Comparison of ENCODE assay signal across 9 cellular contexts in genomic region chr21:45607021-45607921, GRCh38. TPM values are rescaled to one million over a fixed set of nuclear protein-coding genes. Genes with fewer than 3 reads are reported as not detected.
A peak's percentile ranks its signal among the peaks of the same experiment; 100 is the strongest.
DNase-seq lines count a peak whose midpoint lies in the region; ATAC-seq and TF ChIP-seq lines count a peak whose summit lies in the region.
"Had no signal": no experiment of that assay in that cellular context is flagged by ENCODE, and none has a peak within 500 bp of the region (broad histone marks: within the 10 kb centered on the region; RNA-seq: fewer than 3 reads in every experiment).

No MANE protein-coding gene starts in this region.

- no peaks in the 10 kb centered on the region for H4K20me1 ChIP-seq in OCI-LY7 (ENCODE audit: insufficient read depth, low read length)
- H4K20me1 ChIP-seq: BLaER1 treated with 17β-estradiol and CSF1 and Interleukin-3, amounts not matched to agents 10 nM and 100 nM had no signal

- H3K9ac ChIP-seq in SK-N-MC (ENCODE audit: insufficient read length): no peak overlapping the region
- H3K9ac ChIP-seq: BLaER1 treated with 17β-estradiol and CSF1 and Interleukin-3, amounts not matched to agents 10 nM and 100 nM had no signal

- H3K79me2 ChIP-seq in OCI-LY7 (ENCODE audit: insufficient read depth, low read depth, low read length): no peaks in the 10 kb centered on the region

- no peaks in the 10 kb centered on the region for H3K4me1 ChIP-seq in CD4-positive, CD25-positive, alpha-beta regulatory T cell (ENCODE audit: control insufficient read depth, insufficient read depth, low read length, poor library complexity, severe bottlenecking)
- H3K4me1 ChIP-seq in OCI-LY7 (ENCODE audit: insufficient read depth, low read length, poor library complexity, severe bottlenecking): no peaks in the 10 kb centered on the region

- peak overlapping the region in 3 of 4 donors; percentile 36 to 88 (median 59) for H3K4me3 Mint-ChIP-seq in CD4-positive, CD25-positive, alpha-beta regulatory T cell
- H3K4me3 Mint-ChIP-seq in activated T-helper 2 cell treated with anti-CD3 and anti-CD28 coated beads, Interferon-gamma antibody, Interleukin-2, Interleukin-4, amounts not matched to agents 10 μg/mL and 5 μg/mL and 100 μg/mL, durations not matched to agents 14 hours and 24 hours and 36 hours (ENCODE audit: low read depth): peak overlapping the region; percentile 45
- no peak overlapping the region for H3K4me3 Mint-ChIP-seq in mesothelial cell of epicardium

- H3K36me3 Mint-ChIP-seq in CD4-positive, CD25-positive, alpha-beta regulatory T cell: peaks cover 12% of the 10 kb centered on the region
- H3K36me3 Mint-ChIP-seq in activated T-helper 2 cell treated with anti-CD3 and anti-CD28 coated beads, Interferon-gamma antibody, Interleukin-2, Interleukin-4, amounts not matched to agents 10 μg/mL and 5 μg/mL and 100 μg/mL, durations not matched to agents 14 hours and 24 hours and 36 hours (ENCODE audit: low read depth): no peaks in the 10 kb centered on the region
- H3K36me3 Mint-ChIP-seq in mesothelial cell of epicardium: peaks cover 1% of the 10 kb centered on the region

- H3K9me3 ChIP-seq in CD4-positive, CD25-positive, alpha-beta regulatory T cell (ENCODE audit: control insufficient read depth in 2 of 2, low read length in 2 of 2): peaks cover 11 to 13% of the 10 kb centered on the region in 2 experiments
- no peaks in the 10 kb centered on the region; the same call in 1 of the 2 replicates for H3K9me3 ChIP-seq in SK-N-MC (ENCODE audit: low read depth, low read length)
- no peaks in the 10 kb centered on the region for H3K9me3 ChIP-seq in OCI-LY7 (ENCODE audit: low read length)

- H3K9me3 Mint-ChIP-seq in CD4-positive, CD25-positive, alpha-beta regulatory T cell: peaks cover 2 to 20% (median 12%) of the 10 kb centered on the region in 7 donors
- H3K9me3 Mint-ChIP-seq in activated T-helper 2 cell treated with anti-CD3 and anti-CD28 coated beads, Interferon-gamma antibody, Interleukin-2, Interleukin-4, amounts not matched to agents 10 μg/mL and 5 μg/mL and 100 μg/mL, durations not matched to agents 14 hours and 24 hours and 36 hours: peaks cover 17% of the 10 kb centered on the region
- H3K9me3 Mint-ChIP-seq in mesothelial cell of epicardium: peaks cover 21% of the 10 kb centered on the region

- CTCF ChIA-PET in OCI-LY7 (lab: Charles Lee; ENCODE audit: unreplicated experiment): no interaction called here

- no peak overlapping the region for H2AFZ ChIP-seq in OCI-LY7 (ENCODE audit: low read length)

- TF ChIP-seq CTCF in mesothelial cell of epicardium (IDR thresholded peaks at IDR 0.05; ENCODE audit: unreplicated experiment) (no peak), OCI-LY7 (conservative IDR thresholded peaks at IDR 0.05; ENCODE audit: low read length) (no peak)

- BruUV-seq in OCI-LY7 (replicated peaks; lab: Mats Ljungman, UMichigan): no TSS peak

- peak overlapping the region; percentile 67 for H3K27ac ChIP-seq in CD4-positive, CD25-positive, alpha-beta regulatory T cell (ENCODE audit: insufficient read depth, low read length, poor library complexity, severe bottlenecking)
- H3K27ac ChIP-seq in SK-N-MC (no peak overlapping the region), OCI-LY7 (ENCODE audit: low read depth, low read length, poor library complexity, severe bottlenecking) (no peak overlapping the region)
- H3K27ac ChIP-seq: BLaER1 treated with 17β-estradiol and CSF1 and Interleukin-3, amounts not matched to agents 10 nM and 100 nM had no signal

- H3K4me2 ChIP-seq in OCI-LY7 (ENCODE audit: low read length): no peak overlapping the region
- H3K4me2 ChIP-seq: BLaER1 treated with 17β-estradiol and CSF1 and Interleukin-3, amounts not matched to agents 10 nM and 100 nM had no signal

- H3K4me1 Mint-ChIP-seq in CD4-positive, CD25-positive, alpha-beta regulatory T cell: peaks cover 0 to 17% (median 8%) of the 10 kb centered on the region in 4 donors
- H3K4me1 Mint-ChIP-seq in activated T-helper 2 cell treated with anti-CD3 and anti-CD28 coated beads, Interferon-gamma antibody, Interleukin-2, Interleukin-4, amounts not matched to agents 10 μg/mL and 5 μg/mL and 100 μg/mL, durations not matched to agents 14 hours and 24 hours and 36 hours (ENCODE audit: low read depth): peaks cover 2% of the 10 kb centered on the region
- no peaks in the 10 kb centered on the region for H3K4me1 Mint-ChIP-seq in mesothelial cell of epicardium

- H3K4me3 ChIP-seq in CD4-positive, CD25-positive, alpha-beta regulatory T cell (ENCODE audit: low read depth, low read length): no peak overlapping the region
- H3K4me3 ChIP-seq in SK-N-MC (peak overlapping the region; percentile 57), OCI-LY7 (ENCODE audit: low read depth, low read length, poor library complexity, severe bottlenecking) (no peak overlapping the region)
- H3K4me3 ChIP-seq: BLaER1 treated with 17β-estradiol and CSF1 and Interleukin-3, amounts not matched to agents 10 nM and 100 nM had no signal

- H3K9me2 ChIP-seq in OCI-LY7 (ENCODE audit: insufficient read depth, low read length): no peaks in the 10 kb centered on the region

- H3K27me3 ChIP-seq in CD4-positive, CD25-positive, alpha-beta regulatory T cell (ENCODE audit: control insufficient read depth, insufficient read depth, low read length): no peaks in the 10 kb centered on the region
- H3K27me3 ChIP-seq: BLaER1 treated with 17β-estradiol and CSF1 and Interleukin-3, amounts not matched to agents 10 nM and 100 nM had no signal

- H3K36me3 ChIP-seq in CD4-positive, CD25-positive, alpha-beta regulatory T cell (ENCODE audit: control insufficient read depth, insufficient read depth, low read length): no peaks in the 10 kb centered on the region
- H3K36me3 ChIP-seq in SK-N-MC (ENCODE audit: insufficient read depth, low read length): no peaks in the 10 kb centered on the region
- H3K36me3 ChIP-seq in OCI-LY7 (ENCODE audit: insufficient read depth, low read length): peaks cover 6% of the 10 kb centered on the region
- H3K36me3 ChIP-seq: BLaER1 treated with 17β-estradiol and CSF1 and Interleukin-3, amounts not matched to agents 10 nM and 100 nM had no signal

- peaks cover 9% of the 10 kb centered on the region for H3K27me3 Mint-ChIP-seq in CD4-positive, CD25-positive, alpha-beta regulatory T cell
- peaks cover 27% of the 10 kb centered on the region for H3K27me3 Mint-ChIP-seq in activated T-helper 2 cell treated with anti-CD3 and anti-CD28 coated beads, Interferon-gamma antibody, Interleukin-2, Interleukin-4, amounts not matched to agents 10 μg/mL and 5 μg/mL and 100 μg/mL, durations not matched to agents 14 hours and 24 hours and 36 hours (ENCODE audit: low read depth)
- peaks cover 61% of the 10 kb centered on the region for H3K27me3 Mint-ChIP-seq in mesothelial cell of epicardium (ENCODE audit: low read depth)

- H3K27ac Mint-ChIP-seq in CD4-positive, CD25-positive, alpha-beta regulatory T cell: peak overlapping the region; percentile 90 to 99 (median 96)
- H3K27ac Mint-ChIP-seq in activated T-helper 2 cell treated with anti-CD3 and anti-CD28 coated beads, Interferon-gamma antibody, Interleukin-2, Interleukin-4, amounts not matched to agents 10 μg/mL and 5 μg/mL and 100 μg/mL, durations not matched to agents 14 hours and 24 hours and 36 hours: peak overlapping the region; percentile 69
- H3K27ac Mint-ChIP-seq in mesothelial cell of epicardium: no peak overlapping the region

- peak; percentile 97 to 98 for ATAC-seq in CD4-positive, CD25-positive, alpha-beta regulatory T cell (ENCODE audit: low read depth in 2 of 2)

- DNase-seq in CD4-positive, CD25-positive, alpha-beta regulatory T cell: peak; percentile 24 to 58 (median 32)
- DNase-seq in SK-N-MC (ENCODE audit: low read depth, low spot score) (no peak), mesenteric fat pad (ENCODE audit: low spot score) (peak; percentile 65), mesothelial cell of epicardium (ENCODE audit: low spot score in 2 of 2, unreplicated experiment in 2 of 2) (no peak), NCI-H2029 treated with DMSO at 0.1 percent for 48 hours (lab: John Stamatoyannopoulos, UW) (no peak), OCI-LY7 (ENCODE audit: low spot score) (no peak), COLO668 (lab: John Stamatoyannopoulos, UW; ENCODE audit: unreplicated experiment) (no peak)
- DNase-seq in activated T-helper 2 cell treated with anti-CD3 and anti-CD28 coated beads, Interferon-gamma antibody, Interleukin-2, Interleukin-4, amounts not matched to agents 10 μg/mL and 5 μg/mL and 100 μg/mL, durations not matched to agents 14 hours and 24 hours and 36 hours (ENCODE audit: low spot score): no peak

- intact Hi-C loops in activated T-helper 2 cell treated with anti-CD3 and anti-CD28 coated beads, Interferon-gamma antibody, Interleukin-2, Interleukin-4, amounts not matched to agents 10 μg/mL and 5 μg/mL and 100 μg/mL, durations not matched to agents 14 hours and 24 hours and 36 hours (cut with micrococcal nuclease): no loop called here
- intact Hi-C loops in OCI-LY7 (cut with micrococcal nuclease; ENCODE audit: unreplicated experiment): no loop called here

- POLR2A ChIA-PET in OCI-LY7 (lab: Charles Lee): no interaction called here

RNA-seq across cellular contexts. Expression of gene PCBP3, which starts 36.3 kb away (rescaled TPM):
- total RNA-seq in CD4-positive, CD25-positive, alpha-beta regulatory T cell: 5.3 TPM
- polyA plus RNA-seq in CD4-positive, CD25-positive, alpha-beta regulatory T cell: 1 to 10 TPM in 3 of 4 donors, under 1 TPM in 1; 0.72 to 2.8 (median 1.8) TPM
- total RNA-seq in activated T-helper 2 cell treated with anti-CD3 and anti-CD28 coated beads, Interferon-gamma antibody, Interleukin-2, Interleukin-4, amounts not matched to agents 10 μg/mL and 5 μg/mL and 100 μg/mL, durations not matched to agents 14 hours and 24 hours and 36 hours: 6.9 and 8.2 TPM in 2 replicates
- total RNA-seq in mesenteric fat pad (32.4 TPM), mesothelial cell of epicardium (5.0 to 5.4 TPM (median 5.1 TPM) in 3 replicates), OCI-LY7 (2022) (0.61 and 1.0 TPM in 2 replicates)
- 0.39 TPM in 1 of 2 replicates, not detected in the other for total RNA-seq in OCI-LY7 (2014; rRNA removed; shearing (Covaris generic))

Comparison
In these comparisons a context has a peak if more than half of its experiments do, and no peak if none do; other contexts are left out.
1. DNase-seq: peak in CD4-positive, CD25-positive, alpha-beta regulatory T cell (3 of 3) and mesenteric fat pad (single experiment); none in SK-N-MC (single experiment), activated T-helper 2 cell treated with anti-CD3 and anti-CD28 coated beads, Interferon-gamma antibody, Interleukin-2, Interleukin-4, amounts not matched to agents 10 μg/mL and 5 μg/mL and 100 μg/mL, durations not matched to agents 14 hours and 24 hours and 36 hours (single experiment), mesothelial cell of epicardium (0 of 2), NCI-H2029 treated with DMSO at 0.1 percent for 48 hours (single experiment), OCI-LY7 (single experiment) and COLO668 (single experiment).